8 cellular contexts compared by ENCODE assay signal in the genomic region with DNA sequence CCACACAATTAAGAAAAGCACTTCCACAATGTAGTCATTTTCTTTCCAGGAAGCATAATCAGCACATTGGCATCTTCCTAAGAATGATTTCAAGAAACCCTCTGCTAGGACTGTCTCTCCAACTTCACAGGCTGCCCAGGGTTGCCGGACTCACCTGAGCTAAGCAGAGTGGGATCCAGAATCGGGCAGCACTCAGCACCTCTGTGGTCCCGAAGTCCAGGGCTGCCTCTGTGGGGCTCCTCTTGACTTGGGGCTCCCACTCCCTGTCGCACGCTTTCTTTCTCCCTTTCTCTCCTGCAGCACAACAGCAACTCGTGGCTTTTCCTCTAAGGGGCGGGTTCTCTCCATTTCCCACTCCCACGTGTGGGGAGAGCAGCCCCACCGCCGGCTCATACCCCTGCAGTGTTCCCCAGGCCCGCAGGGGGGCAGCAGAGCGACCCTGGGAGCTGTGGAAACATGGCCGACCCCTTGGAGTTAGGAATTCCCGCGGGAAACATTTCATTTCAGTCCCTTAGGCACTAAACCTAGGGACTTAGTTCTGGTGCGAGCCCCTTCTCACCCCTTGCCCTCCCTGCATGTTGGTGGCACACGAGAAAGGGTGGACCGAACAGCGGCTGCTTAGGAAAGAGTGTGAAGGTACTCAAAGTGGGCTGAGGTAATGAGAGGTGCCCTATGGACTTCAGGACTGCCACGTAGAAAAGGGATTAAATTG. TPM values are rescaled to one million over a fixed set of nuclear protein-coding genes. Genes with fewer than 3 reads are reported as not detected.
DNase-seq lines count a peak whose midpoint lies in the region; ATAC-seq and TF ChIP-seq lines count a peak whose summit lies in the region.

A gene with protein sequence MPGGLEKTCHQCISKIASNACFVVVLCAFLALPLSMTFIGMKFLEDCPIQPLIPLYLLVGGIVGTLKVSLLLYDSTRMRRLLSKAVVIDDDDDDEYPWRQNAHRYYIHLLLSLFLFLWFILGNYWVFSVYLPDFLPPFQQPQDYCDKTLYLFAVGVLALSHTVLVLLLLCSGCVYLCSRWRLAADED (minus strand): TSS at position 316 of the 712 bp plus-strand sequence. CDS start 6,647 bp downstream, outside the sequence.

- in situ Hi-C loops in G401 (cut with HindIII; ENCODE audit: low sequenced_read_pairs) = no loop called here

- ATAC-seq in HG03565 (IDR thresholded peaks at IDR 0.05; ENCODE audit: unreplicated experiment) = peak; percentile 46
- no peak for ATAC-seq in HG02870 (IDR thresholded peaks at IDR 0.05; ENCODE audit: unreplicated experiment)
- no peak for ATAC-seq in GM19395 (IDR thresholded peaks at IDR 0.05; ENCODE audit: unreplicated experiment)

- peak; percentile 32 for DNase-seq in G401 (ENCODE audit: low spot score)
- DNase-seq in SK-N-MC (ENCODE audit: low read depth, low spot score) = no peak
- DNase-seq in amniotic epithelial cell (ENCODE audit: low read depth) = peak; percentile 42
- no peak for DNase-seq in right atrium auricular region (ENCODE audit: low spot score)
- no peak for DNase-seq in retinal pigment epithelial cell (ENCODE audit: low read depth)

- no peak within 1 kb of the TSS for H3K27ac ChIP-seq in SK-N-MC
- H3K27ac ChIP-seq in right atrium auricular region = no peak within 1 kb of the TSS

- peak; percentile 74 to 87 for TF ChIP-seq CTCF in right atrium auricular region (IDR thresholded peaks at IDR 0.05)
- TF ChIP-seq CTCF in retinal pigment epithelial cell (conservative IDR thresholded peaks at IDR 0.05; ENCODE audit: low read depth, low read length) = peak; percentile 99

- H3K9ac ChIP-seq in SK-N-MC (ENCODE audit: insufficient read length) = peak within 1 kb of the TSS; percentile 66

- H3K36me3 ChIP-seq in SK-N-MC (ENCODE audit: insufficient read depth, low read length) = no peaks in the 10 kb centered on the region
- no peaks in the 10 kb centered on the region for H3K36me3 ChIP-seq in right atrium auricular region

- H3K4me1 ChIP-seq in right atrium auricular region = peaks cover 0 to 4% of the 10 kb centered on the region in 2 donors

- H3K27me3 ChIP-seq in right atrium auricular region = no peaks in the 10 kb centered on the region

- H3K9me3 ChIP-seq in SK-N-MC (ENCODE audit: low read depth, low read length) (no peaks in the 10 kb centered on the region), right atrium auricular region (no peaks in the 10 kb centered on the region)

- peak within 1 kb of the TSS; percentile 79 for H3K4me3 ChIP-seq in SK-N-MC
- H3K4me3 ChIP-seq in right atrium auricular region = no peak within 1 kb of the TSS
- H3K4me3 ChIP-seq in retinal pigment epithelial cell (ENCODE audit: low read length) = peak within 1 kb of the TSS; percentile 50

RNA-seq across cellular contexts. Expression of the gene that starts here (rescaled TPM):
- total RNA-seq in G401 (2014; rRNA removed; shearing (Covaris generic)) = 0.10 TPM in 1 of 2 replicates, not detected in the other
- 1 to 10 TPM in 1 of 2 donors, under 1 TPM in 1; 0.74 to 1.1 TPM for total RNA-seq in right atrium auricular region

Comparison
In these comparisons a context has a peak if more than half of its experiments do, and no peak if none do; other contexts are left out.
1. Peak in DNase-seq in G401; RNA of the gene not detected or under 1 TPM.
2. H3K4me3 ChIP-seq: peak in SK-N-MC (single experiment) and retinal pigment epithelial cell (single experiment); none in right atrium auricular region (0 of 2).